ENCODE assay signal across 8 cellular contexts in genomic region chr11:80155412-80156017, GRCh38.
DNase-seq lines count a peak whose midpoint lies in the region; ATAC-seq and TF ChIP-seq lines count a peak whose summit lies in the region.

No MANE protein-coding gene starts in this region.

- H3K4me1 Mint-ChIP-seq in GM23338: peaks cover 21% of the 10 kb centered on the region
- H3K4me1 Mint-ChIP-seq in CD8-positive, alpha-beta memory T cell: no peaks in the 10 kb centered on the region

- H3K27ac Mint-ChIP-seq in GM23338: no peak overlapping the region
- peak overlapping the region in 1 of 8 donors; percentile 33 for H3K27ac Mint-ChIP-seq in CD8-positive, alpha-beta memory T cell

- peaks cover 25% of the 10 kb centered on the region for H3K4me1 ChIP-seq in GM23338 (ENCODE audit: insufficient read depth)
- no peaks in the 10 kb centered on the region for H3K4me1 ChIP-seq in thyroid gland
- no peaks in the 10 kb centered on the region for H3K4me1 ChIP-seq in CD8-positive, alpha-beta memory T cell (ENCODE audit: insufficient read depth, low read length)

- H3K4me2 ChIP-seq in GM23338: no peak overlapping the region

- no peaks in the 10 kb centered on the region for H3K27me3 ChIP-seq in GM23338 (ENCODE audit: insufficient read depth)
- no peaks in the 10 kb centered on the region for H3K27me3 ChIP-seq in thyroid gland
- no peaks in the 10 kb centered on the region for H3K27me3 ChIP-seq in CD8-positive, alpha-beta memory T cell (ENCODE audit: insufficient read depth, low read length, poor library complexity, severe bottlenecking)

- H3K27ac ChIP-seq in GM23338 (ENCODE audit: low read depth): no peak overlapping the region
- no peak overlapping the region for H3K27ac ChIP-seq in thyroid gland
- no peak overlapping the region for H3K27ac ChIP-seq in CD8-positive, alpha-beta memory T cell (ENCODE audit: low read depth, low read length)

- ATAC-seq in GM23338 (peak; percentile 59), HG03521 (IDR thresholded peaks at IDR 0.05; ENCODE audit: unreplicated experiment) (no peak)

- TF ChIP-seq CTCF in GM23338 (conservative IDR thresholded peaks at IDR 0.05; ENCODE audit: low read depth in 2 of 2) (peak; percentile 71 to 72), epithelial cell of proximal tubule (conservative IDR thresholded peaks at IDR 0.05; ENCODE audit: low read depth, low read length) (peak; percentile 83), thyroid gland (IDR thresholded peaks at IDR 0.05) (peak in 3 of 6 experiments; percentile 43 to 62 (median 56))

- POLR2A ChIA-PET in CD8-positive, alpha-beta memory T cell (lab: Charles Lee): no interaction called here

- H3K4me3 Mint-ChIP-seq in GM23338: no peak overlapping the region
- H3K4me3 Mint-ChIP-seq in CD8-positive, alpha-beta memory T cell: no peak overlapping the region

- no peaks in the 10 kb centered on the region for H3K79me2 ChIP-seq in GM23338 (replicated peaks; ENCODE audit: insufficient read depth)

- H4K20me1 ChIP-seq in GM23338 (replicated peaks; ENCODE audit: insufficient read depth): no peaks in the 10 kb centered on the region

- no peaks in the 10 kb centered on the region for H3K9me3 ChIP-seq in thyroid gland
- H3K9me3 ChIP-seq in CD8-positive, alpha-beta memory T cell (ENCODE audit: low read length): no peaks in the 10 kb centered on the region

- no peak for TF ChIP-seq POLR2A in thyroid gland (IDR thresholded peaks at IDR 0.05)

- CTCF ChIA-PET in CD8-positive, alpha-beta memory T cell (lab: Charles Lee): no interaction called here

- intact Hi-C loops in thyroid gland (cut with DNase I): no loop called here

- H2AFZ ChIP-seq in GM23338: no peak overlapping the region

- H3K4me3 ChIP-seq in GM23338 (no peak overlapping the region), epithelial cell of proximal tubule (ENCODE audit: low read depth, low read length) (no peak overlapping the region), thyroid gland (replicated peaks in 1 of 3) (no peak overlapping the region)
- H3K4me3 ChIP-seq in CD8-positive, alpha-beta memory T cell (ENCODE audit: low read length): no peak overlapping the region

- WGBS in thyroid gland, 2 donors: 11 to 18% methylated on average over 4 of the region's 4 CpGs

- H3K36me3 ChIP-seq in GM23338 (ENCODE audit: insufficient read depth): no peaks in the 10 kb centered on the region
- no peaks in the 10 kb centered on the region for H3K36me3 ChIP-seq in thyroid gland
- no peaks in the 10 kb centered on the region for H3K36me3 ChIP-seq in CD8-positive, alpha-beta memory T cell (ENCODE audit: insufficient read depth, low read length)

- H3K27me3 Mint-ChIP-seq in GM23338 (ENCODE audit: insufficient read depth, low read depth, poor library complexity): no peaks in the 10 kb centered on the region
- H3K27me3 Mint-ChIP-seq in CD8-positive, alpha-beta memory T cell: no peaks in the 10 kb centered on the region

- peak; percentile 48 for DNase-seq in EH (ENCODE audit: low read depth)
- DNase-seq in GM23338 (ENCODE audit: low spot score): peak; percentile 80
- DNase-seq in NCI-H510A (lab: John Stamatoyannopoulos, UW): peak; percentile 2
- DNase-seq in epithelial cell of proximal tubule (ENCODE audit: low read depth): no peak
- DNase-seq in smooth muscle cell of the brain vasculature (ENCODE audit: low read depth, low spot score): peak; percentile 4
- no peak for DNase-seq in thyroid gland
- DNase-seq in CD8-positive, alpha-beta memory T cell: no peak

- no peaks in the 10 kb centered on the region for H3K36me3 Mint-ChIP-seq in GM23338 (ENCODE audit: low read depth)
- H3K36me3 Mint-ChIP-seq in CD8-positive, alpha-beta memory T cell: no peaks in the 10 kb centered on the region

- H3K9me3 Mint-ChIP-seq in GM23338: no peaks in the 10 kb centered on the region
- peaks cover 2 to 11% (median 6%) of the 10 kb centered on the region in 5 donors for H3K9me3 Mint-ChIP-seq in CD8-positive, alpha-beta memory T cell

- H3K9me2 ChIP-seq in GM23338 (ENCODE audit: insufficient read depth): peaks cover 3% of the 10 kb centered on the region; the same call in 1 of the 2 replicates

- H3F3A ChIP-seq in GM23338 (replicated peaks; ENCODE audit: low read depth): no peaks in the 10 kb centered on the region

TF ChIP-seq in GM23338, 12 proteins besides CTCF, POLR2A, EP300 and RAD21:
- no peak for TF ChIP-seq EZH2 (IDR thresholded peaks at IDR 0.05; ENCODE audit: low read depth, unreplicated experiment)
- no peak for TF ChIP-seq JUNB (IDR thresholded peaks at IDR 0.05; ENCODE audit: unreplicated experiment)
- TF ChIP-seq NANOG (IDR thresholded peaks at IDR 0.05; ENCODE audit: borderline replicate concordance): no peak
TF ChIP-seq in GM23338: peak in this region for 0.

Comparison
In these comparisons a context has a peak if more than half of its experiments do, and no peak if none do; other contexts are left out.
1. DNase-seq: peak in EH (single experiment), GM23338 (single experiment), NCI-H510A (single experiment) and smooth muscle cell of the brain vasculature (single experiment); none in epithelial cell of proximal tubule (single experiment), thyroid gland (0 of 2) and CD8-positive, alpha-beta memory T cell (0 of 5).